In the genomic region with DNA sequence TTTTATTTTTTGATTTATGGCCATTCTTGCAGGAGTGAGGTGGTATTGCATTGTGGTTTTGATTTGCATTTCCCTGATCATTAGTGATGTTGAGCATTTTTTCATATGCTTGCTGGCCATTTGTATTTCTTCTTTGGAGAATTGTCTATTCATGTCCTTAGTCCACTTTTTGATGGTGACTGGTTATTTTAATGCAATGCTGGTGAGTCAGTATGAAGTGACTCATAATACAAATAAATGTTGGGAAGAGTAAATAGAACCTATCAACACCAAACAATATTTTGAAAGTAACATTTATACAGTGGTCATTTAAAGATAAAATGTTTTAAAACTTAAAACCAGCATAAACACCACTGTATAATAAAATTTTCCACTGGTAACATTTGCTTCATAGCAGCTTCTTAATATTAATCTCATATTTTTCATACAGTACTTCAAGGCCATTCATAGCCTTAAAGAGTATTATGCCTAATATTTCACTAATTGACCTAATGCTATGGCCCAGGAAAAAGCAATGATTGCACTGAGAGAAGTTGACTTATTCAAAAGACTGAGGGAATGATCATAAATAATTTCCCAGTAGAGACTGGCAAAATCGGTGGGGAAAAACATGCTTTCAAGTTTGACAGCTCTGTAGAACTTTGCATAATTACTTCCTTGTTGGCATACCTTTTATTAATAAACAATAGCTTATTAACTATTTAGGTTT, we compare ENCODE assay signal across 2 cellular contexts.
TF ChIP-seq lines count a peak whose summit lies in the region.

No MANE protein-coding gene starts in this region.

TF ChIP-seq in IMR-90, 13 proteins besides CTCF, POLR2A, EP300 and RAD21 (continued from another document):
- TF ChIP-seq, protein P1, sequence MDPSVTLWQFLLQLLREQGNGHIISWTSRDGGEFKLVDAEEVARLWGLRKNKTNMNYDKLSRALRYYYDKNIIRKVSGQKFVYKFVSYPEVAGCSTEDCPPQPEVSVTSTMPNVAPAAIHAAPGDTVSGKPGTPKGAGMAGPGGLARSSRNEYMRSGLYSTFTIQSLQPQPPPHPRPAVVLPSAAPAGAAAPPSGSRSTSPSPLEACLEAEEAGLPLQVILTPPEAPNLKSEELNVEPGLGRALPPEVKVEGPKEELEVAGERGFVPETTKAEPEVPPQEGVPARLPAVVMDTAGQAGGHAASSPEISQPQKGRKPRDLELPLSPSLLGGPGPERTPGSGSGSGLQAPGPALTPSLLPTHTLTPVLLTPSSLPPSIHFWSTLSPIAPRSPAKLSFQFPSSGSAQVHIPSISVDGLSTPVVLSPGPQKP (IDR thresholded peaks at IDR 0.05; ENCODE audit: borderline replicate concordance, low read depth, low read length), result no peak
- TF ChIP-seq CEBPB (IDR thresholded peaks at IDR 0.05; ENCODE audit: low read depth, low read length), result no peak
- TF ChIP-seq FOS (IDR thresholded peaks at IDR 0.05; ENCODE audit: low read depth, low read length), result peak; percentile 77; the same call in 1 of the 2 replicates

TF ChIP-seq in SK-N-SH, 30 proteins besides CTCF, POLR2A, EP300 and RAD21 (continued from another document):
- TF ChIP-seq POLR2AphosphoS5 (IDR thresholded peaks at IDR 0.05; ENCODE audit: low read depth, low read length), result no peak
- TF ChIP-seq ELF1 (IDR thresholded peaks at IDR 0.05), result no peak
- no peak for TF ChIP-seq YY1 (IDR thresholded peaks at IDR 0.05; ENCODE audit: low read depth)
- TF ChIP-seq, protein P2, sequence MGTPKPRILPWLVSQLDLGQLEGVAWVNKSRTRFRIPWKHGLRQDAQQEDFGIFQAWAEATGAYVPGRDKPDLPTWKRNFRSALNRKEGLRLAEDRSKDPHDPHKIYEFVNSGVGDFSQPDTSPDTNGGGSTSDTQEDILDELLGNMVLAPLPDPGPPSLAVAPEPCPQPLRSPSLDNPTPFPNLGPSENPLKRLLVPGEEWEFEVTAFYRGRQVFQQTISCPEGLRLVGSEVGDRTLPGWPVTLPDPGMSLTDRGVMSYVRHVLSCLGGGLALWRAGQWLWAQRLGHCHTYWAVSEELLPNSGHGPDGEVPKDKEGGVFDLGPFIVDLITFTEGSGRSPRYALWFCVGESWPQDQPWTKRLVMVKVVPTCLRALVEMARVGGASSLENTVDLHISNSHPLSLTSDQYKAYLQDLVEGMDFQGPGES (IDR thresholded peaks at IDR 0.05; ENCODE audit: low read depth, low read length), result no peak
- no peak for TF ChIP-seq FOXM1 (IDR thresholded peaks at IDR 0.05; ENCODE audit: low read depth)
- no peak for TF ChIP-seq GABPA (IDR thresholded peaks at IDR 0.05; ENCODE audit: low read depth)
- no peak for TF ChIP-seq CHD2 (IDR thresholded peaks at IDR 0.05; ENCODE audit: low read length, partially characterized antibody)
- TF ChIP-seq SMC3 (IDR thresholded peaks at IDR 0.05; ENCODE audit: low read depth, low read length), result no peak
- TF ChIP-seq, protein P3, sequence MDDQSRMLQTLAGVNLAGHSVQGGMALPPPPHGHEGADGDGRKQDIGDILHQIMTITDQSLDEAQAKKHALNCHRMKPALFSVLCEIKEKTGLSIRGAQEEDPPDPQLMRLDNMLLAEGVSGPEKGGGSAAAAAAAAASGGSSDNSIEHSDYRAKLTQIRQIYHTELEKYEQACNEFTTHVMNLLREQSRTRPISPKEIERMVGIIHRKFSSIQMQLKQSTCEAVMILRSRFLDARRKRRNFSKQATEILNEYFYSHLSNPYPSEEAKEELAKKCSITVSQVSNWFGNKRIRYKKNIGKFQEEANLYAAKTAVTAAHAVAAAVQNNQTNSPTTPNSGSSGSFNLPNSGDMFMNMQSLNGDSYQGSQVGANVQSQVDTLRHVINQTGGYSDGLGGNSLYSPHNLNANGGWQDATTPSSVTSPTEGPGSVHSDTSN (IDR thresholded peaks at IDR 0.05), result no peak
- no peak for TF ChIP-seq MXI1 (IDR thresholded peaks at IDR 0.05; ENCODE audit: low read depth, low read length)
- TF ChIP-seq FOXJ3 (CRISPR knock-in tag; IDR thresholded peaks at IDR 0.05), result no peak
- TF ChIP-seq, protein P4, sequence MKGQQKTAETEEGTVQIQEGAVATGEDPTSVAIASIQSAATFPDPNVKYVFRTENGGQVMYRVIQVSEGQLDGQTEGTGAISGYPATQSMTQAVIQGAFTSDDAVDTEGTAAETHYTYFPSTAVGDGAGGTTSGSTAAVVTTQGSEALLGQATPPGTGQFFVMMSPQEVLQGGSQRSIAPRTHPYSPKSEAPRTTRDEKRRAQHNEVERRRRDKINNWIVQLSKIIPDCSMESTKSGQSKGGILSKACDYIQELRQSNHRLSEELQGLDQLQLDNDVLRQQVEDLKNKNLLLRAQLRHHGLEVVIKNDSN (IDR thresholded peaks at IDR 0.05; ENCODE audit: borderline replicate concordance, low read depth), result no peak
- TF ChIP-seq, protein P5, sequence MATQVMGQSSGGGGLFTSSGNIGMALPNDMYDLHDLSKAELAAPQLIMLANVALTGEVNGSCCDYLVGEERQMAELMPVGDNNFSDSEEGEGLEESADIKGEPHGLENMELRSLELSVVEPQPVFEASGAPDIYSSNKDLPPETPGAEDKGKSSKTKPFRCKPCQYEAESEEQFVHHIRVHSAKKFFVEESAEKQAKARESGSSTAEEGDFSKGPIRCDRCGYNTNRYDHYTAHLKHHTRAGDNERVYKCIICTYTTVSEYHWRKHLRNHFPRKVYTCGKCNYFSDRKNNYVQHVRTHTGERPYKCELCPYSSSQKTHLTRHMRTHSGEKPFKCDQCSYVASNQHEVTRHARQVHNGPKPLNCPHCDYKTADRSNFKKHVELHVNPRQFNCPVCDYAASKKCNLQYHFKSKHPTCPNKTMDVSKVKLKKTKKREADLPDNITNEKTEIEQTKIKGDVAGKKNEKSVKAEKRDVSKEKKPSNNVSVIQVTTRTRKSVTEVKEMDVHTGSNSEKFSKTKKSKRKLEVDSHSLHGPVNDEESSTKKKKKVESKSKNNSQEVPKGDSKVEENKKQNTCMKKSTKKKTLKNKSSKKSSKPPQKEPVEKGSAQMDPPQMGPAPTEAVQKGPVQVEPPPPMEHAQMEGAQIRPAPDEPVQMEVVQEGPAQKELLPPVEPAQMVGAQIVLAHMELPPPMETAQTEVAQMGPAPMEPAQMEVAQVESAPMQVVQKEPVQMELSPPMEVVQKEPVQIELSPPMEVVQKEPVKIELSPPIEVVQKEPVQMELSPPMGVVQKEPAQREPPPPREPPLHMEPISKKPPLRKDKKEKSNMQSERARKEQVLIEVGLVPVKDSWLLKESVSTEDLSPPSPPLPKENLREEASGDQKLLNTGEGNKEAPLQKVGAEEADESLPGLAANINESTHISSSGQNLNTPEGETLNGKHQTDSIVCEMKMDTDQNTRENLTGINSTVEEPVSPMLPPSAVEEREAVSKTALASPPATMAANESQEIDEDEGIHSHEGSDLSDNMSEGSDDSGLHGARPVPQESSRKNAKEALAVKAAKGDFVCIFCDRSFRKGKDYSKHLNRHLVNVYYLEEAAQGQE (IDR thresholded peaks at IDR 0.05; ENCODE audit: low read depth, low read length), result no peak
TF ChIP-seq in SK-N-SH: peak in this region for 0.
